ENCODE assay signal across 8 cellular contexts in genomic region chr7:17233643-17234397, GRCh38.
DNase-seq lines count a peak whose midpoint lies in the region; ATAC-seq and TF ChIP-seq lines count a peak whose summit lies in the region.

No MANE protein-coding gene starts in this region.

- H3K4me3 Mint-ChIP-seq in CD4-positive, CD25-positive, alpha-beta regulatory T cell: peak overlapping the region; percentile 71 to 90 (median 80)

- no peaks in the 10 kb centered on the region for H3K27me3 Mint-ChIP-seq in CD4-positive, CD25-positive, alpha-beta regulatory T cell

- intact Hi-C loops in prostate gland (cut with DNase I): no loop called here

- no peaks in the 10 kb centered on the region for H3K27me3 ChIP-seq in CD4-positive, CD25-positive, alpha-beta regulatory T cell (ENCODE audit: control insufficient read depth, insufficient read depth, low read length)
- H3K27me3 ChIP-seq in HL-60 (ENCODE audit: insufficient read depth, poor library complexity, severe bottlenecking): no peaks in the 10 kb centered on the region
- H3K27me3 ChIP-seq in esophagus (ENCODE audit: control insufficient read depth in 1 of 2, insufficient read depth in 2 of 2, low read length in 2 of 2): peaks cover 0 to 2% of the 10 kb centered on the region in 2 donors
- H3K27me3 ChIP-seq in prostate gland (replicated peaks; ENCODE audit: insufficient read depth): no peaks in the 10 kb centered on the region

- peaks cover 28% of the 10 kb centered on the region for H3K4me1 ChIP-seq in CD4-positive, CD25-positive, alpha-beta regulatory T cell (ENCODE audit: control insufficient read depth, insufficient read depth, low read length, poor library complexity, severe bottlenecking)
- H3K4me1 ChIP-seq in esophagus (ENCODE audit: control insufficient read depth in 2 of 2, insufficient read depth in 2 of 2, low read length in 1 of 2) (no peaks in the 10 kb centered on the region), prostate gland (replicated peaks) (no peaks in the 10 kb centered on the region)

- peaks cover 29 to 37% (median 33%) of the 10 kb centered on the region in 4 donors for H3K4me1 Mint-ChIP-seq in CD4-positive, CD25-positive, alpha-beta regulatory T cell

- peak overlapping the region; percentile 72 for H3K4me3 ChIP-seq in CD4-positive, CD25-positive, alpha-beta regulatory T cell (ENCODE audit: low read depth, low read length)
- H3K4me3 ChIP-seq in HL-60 (replicated peaks; ENCODE audit: insufficient read depth, low read length): no peak overlapping the region
- no peak overlapping the region for H3K4me3 ChIP-seq in esophagus (ENCODE audit: low read depth in 1 of 2, low read length in 2 of 2)
- H3K4me3 ChIP-seq in prostate gland: no peak overlapping the region

- WGBS in esophagus, 2 donors: 69 to 73% methylated on average over 4 of the region's 4 CpGs
- WGBS in prostate gland: 70% methylated on average over 4 of the region's 4 CpGs

- H3K27ac ChIP-seq in CD4-positive, CD25-positive, alpha-beta regulatory T cell (ENCODE audit: insufficient read depth, low read length, poor library complexity, severe bottlenecking): peak overlapping the region; percentile 95
- H3K27ac ChIP-seq in HL-60 (replicated peaks) (peak overlapping the region; percentile 87), esophagus (ENCODE audit: low read depth in 2 of 2, low read length in 1 of 2) (peak overlapping the region; percentile 39 to 77), prostate gland (no peak overlapping the region)

- H3K27ac Mint-ChIP-seq in CD4-positive, CD25-positive, alpha-beta regulatory T cell: peak overlapping the region; percentile 93 to 99 (median 93)

- H3K9me3 Mint-ChIP-seq in CD4-positive, CD25-positive, alpha-beta regulatory T cell: peaks cover 0 to 6% (median 0%) of the 10 kb centered on the region in 7 donors

- no peaks in the 10 kb centered on the region for H3K36me3 Mint-ChIP-seq in CD4-positive, CD25-positive, alpha-beta regulatory T cell

- no peak for TF ChIP-seq POLR2A in prostate gland (IDR thresholded peaks at IDR 0.05)

- peak; percentile 46 to 56 for ATAC-seq in CD4-positive, CD25-positive, alpha-beta regulatory T cell (ENCODE audit: low read depth in 2 of 2)
- ATAC-seq in GM21390 (IDR thresholded peaks at IDR 0.05; ENCODE audit: unreplicated experiment): peak; percentile 51

- TF ChIP-seq CTCF in HL-60 (IDR thresholded peaks at IDR 0.05; ENCODE audit: insufficient read depth, low read length) (no peak), prostate gland (IDR thresholded peaks at IDR 0.05) (no peak)

- H3K36me3 ChIP-seq in CD4-positive, CD25-positive, alpha-beta regulatory T cell (ENCODE audit: control insufficient read depth, insufficient read depth, low read length): no peaks in the 10 kb centered on the region
- H3K36me3 ChIP-seq in esophagus (ENCODE audit: control insufficient read depth in 2 of 2, insufficient read depth in 2 of 2, low read length in 1 of 2) (no peaks in the 10 kb centered on the region), prostate gland (no peaks in the 10 kb centered on the region)

- peak in 2 of 3 donors; percentile 30 to 62 for DNase-seq in CD4-positive, CD25-positive, alpha-beta regulatory T cell
- DNase-seq in HL-60 (ENCODE audit: low read depth in 1 of 2, low spot score in 1 of 2) (peak; percentile 14 to 15), prostate gland (ENCODE audit: low spot score) (no peak), NCI-H524 (lab: John Stamatoyannopoulos, UW) (no peak)
- DNase-seq in activated CD4-positive, alpha-beta T cell treated with anti-CD3 and anti-CD28 coated beads, Interleukin-2, amount 50 U/mL, for 48 hours: peak; percentile 19 to 35
- DNase-seq in stimulated activated CD8-positive, alpha-beta memory T cell treated with anti-CD3 and anti-CD28 coated beads, Interleukin-4, amount 100 ng/mL, for 1 hour (ENCODE audit: low read depth in 2 of 2, low spot score in 1 of 2): peak; percentile 9 to 23

- H3K9me3 ChIP-seq in CD4-positive, CD25-positive, alpha-beta regulatory T cell (ENCODE audit: control insufficient read depth in 2 of 2, low read length in 2 of 2): no peaks in the 10 kb centered on the region
- H3K9me3 ChIP-seq in esophagus (ENCODE audit: control insufficient read depth in 2 of 2, insufficient read depth in 1 of 2, low read depth in 1 of 2, low read length in 1 of 2): no peaks in the 10 kb centered on the region
- H3K9me3 ChIP-seq in prostate gland: no peaks in the 10 kb centered on the region

Comparison
In these comparisons a context has a peak if more than half of its experiments do, and no peak if none do; other contexts are left out.
1. DNase-seq: peak in CD4-positive, CD25-positive, alpha-beta regulatory T cell (2 of 3), HL-60 (2 of 2), activated CD4-positive, alpha-beta T cell treated with anti-CD3 and anti-CD28 coated beads, Interleukin-2, amount 50 U/mL, for 48 hours (2 of 2) and stimulated activated CD8-positive, alpha-beta memory T cell treated with anti-CD3 and anti-CD28 coated beads, Interleukin-4, amount 100 ng/mL, for 1 hour (2 of 2); none in prostate gland (single experiment) and NCI-H524 (0 of 2).
2. H3K27ac ChIP-seq: peak in CD4-positive, CD25-positive, alpha-beta regulatory T cell (single experiment), HL-60 (single experiment) and esophagus (2 of 2); none in prostate gland (0 of 2).